ENCODE assay signal across 16 cellular contexts in the genomic region with DNA sequence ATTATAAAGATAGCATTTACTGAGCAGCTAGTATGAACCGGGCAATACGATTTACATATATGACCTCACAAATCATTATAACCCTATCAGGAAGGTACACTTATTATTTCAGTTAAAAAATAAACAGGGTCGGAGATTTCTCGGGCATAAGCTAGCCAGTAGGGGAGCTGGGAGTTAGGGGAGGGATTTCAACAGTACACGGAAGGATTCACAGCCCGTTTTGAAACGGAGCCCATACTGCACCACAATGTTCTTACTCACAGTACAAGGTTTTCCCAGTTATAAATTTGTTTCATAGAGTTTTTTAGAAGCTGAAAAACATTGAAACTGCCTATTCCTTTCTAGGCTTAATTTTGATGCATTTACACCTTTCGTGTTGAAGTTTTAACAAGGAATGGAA.
DNase-seq lines count a peak whose midpoint lies in the region; ATAC-seq and TF ChIP-seq lines count a peak whose summit lies in the region.
"Had no signal": no experiment of that assay in that cellular context is flagged by ENCODE, and none has a peak within 500 bp of the region (broad histone marks: within the 10 kb centered on the region; RNA-seq: fewer than 3 reads in every experiment).

No MANE protein-coding gene starts in this region.

- H3K27ac ChIP-seq in tibial artery: peak overlapping the region in 1 of 2 donors; percentile 59
- H3K27ac ChIP-seq: C4-2B had no signal

- no peaks in the 10 kb centered on the region for H3K9me3 ChIP-seq in tibial artery
- H3K9me3 ChIP-seq: A549 had no signal

- no peaks in the 10 kb centered on the region for H3K36me3 ChIP-seq in tibial artery

- H3K27me3 ChIP-seq in tibial artery: no peaks in the 10 kb centered on the region

- H3K4me3 Mint-ChIP-seq in HFFc6 (peak overlapping the region; percentile 88), brain (no peak overlapping the region)
- H3K4me3 Mint-ChIP-seq in activated CD8-positive, alpha-beta memory T cell treated with anti-CD3 and anti-CD28 coated beads, Interleukin-2, amount 10 ng/mL, durations not matched to agents 7 days and 5 days: no peak overlapping the region

- intact Hi-C loops in tibial artery (cut with DNase I; ENCODE audit: low total_unique reads): no loop called here

- H3K9me3 Mint-ChIP-seq in HFFc6 (peaks cover under 1% of the 10 kb centered on the region), brain (peaks cover 11 to 46% (median 19%) of the 10 kb centered on the region in 5 experiments)
- no peaks in the 10 kb centered on the region for H3K9me3 Mint-ChIP-seq in activated CD8-positive, alpha-beta memory T cell treated with anti-CD3 and anti-CD28 coated beads, Interleukin-2, amount 10 ng/mL, durations not matched to agents 7 days and 5 days (ENCODE audit: low read depth)

- DNase-seq in DMS114 treated with DMSO at 0.1 percent for 48 hours (lab: John Stamatoyannopoulos, UW; ENCODE audit: unreplicated experiment): peak; percentile 47
- peak; percentile 50 for DNase-seq in HFFc6
- DNase-seq in tibial artery: no peak
- DNase-seq in DMS79 (lab: John Stamatoyannopoulos, UW): no peak
- DNase-seq in activated CD8-positive, alpha-beta memory T cell treated with anti-CD3 and anti-CD28 coated beads, Interleukin-2, amount 10 ng/mL, durations not matched to agents 7 days and 5 days: no peak
- DNase-seq: DMS 273 treated with DMSO at 0.1 percent for 48 hours, H7, NCI-H1436, NCI-H226, NCI-H526, SIG-M5 had no signal

- CTCF ChIA-PET in activated CD8-positive, alpha-beta memory T cell treated with anti-CD3 and anti-CD28 coated beads, Interleukin-2, amount 10 ng/mL, durations not matched to agents 7 days and 5 days (lab: Charles Lee): interaction anchor here (0.6 kb wide), 1 partner anchor 173 kb away, joined by 3 read pairs; no protein-coding TSS in a partner anchor

- H3K4me3 ChIP-seq in tibial artery: peak overlapping the region; percentile 39 to 44
- H3K4me3 ChIP-seq: A549, K562 had no signal

- H3K27ac Mint-ChIP-seq in HFFc6 (peak overlapping the region; percentile 89), brain (peak overlapping the region; percentile 22 to 89 (median 69))
- H3K27ac Mint-ChIP-seq in activated CD8-positive, alpha-beta memory T cell treated with anti-CD3 and anti-CD28 coated beads, Interleukin-2, amount 10 ng/mL, durations not matched to agents 7 days and 5 days: no peak overlapping the region

- H3K4me1 Mint-ChIP-seq in HFFc6 (ENCODE audit: low read depth) (peaks cover 43% of the 10 kb centered on the region), brain (peaks cover 86% of the 10 kb centered on the region)
- H3K4me1 Mint-ChIP-seq in activated CD8-positive, alpha-beta memory T cell treated with anti-CD3 and anti-CD28 coated beads, Interleukin-2, amount 10 ng/mL, durations not matched to agents 7 days and 5 days: no peaks in the 10 kb centered on the region

- H3K27me3 Mint-ChIP-seq in HFFc6 (ENCODE audit: insufficient read depth) (peaks cover 2% of the 10 kb centered on the region), brain (peaks cover 8% of the 10 kb centered on the region)
- no peaks in the 10 kb centered on the region for H3K27me3 Mint-ChIP-seq in activated CD8-positive, alpha-beta memory T cell treated with anti-CD3 and anti-CD28 coated beads, Interleukin-2, amount 10 ng/mL, durations not matched to agents 7 days and 5 days

- H3K36me3 Mint-ChIP-seq in HFFc6 (ENCODE audit: low read depth): no peaks in the 10 kb centered on the region; the same call in 1 of the 2 replicates
- H3K36me3 Mint-ChIP-seq in brain: peaks cover 16% of the 10 kb centered on the region
- H3K36me3 Mint-ChIP-seq in activated CD8-positive, alpha-beta memory T cell treated with anti-CD3 and anti-CD28 coated beads, Interleukin-2, amount 10 ng/mL, durations not matched to agents 7 days and 5 days: no peaks in the 10 kb centered on the region

- TF ChIP-seq CTCF in HFFc6 (IDR thresholded peaks at IDR 0.05) (no peak), brain (conservative IDR thresholded peaks at IDR 0.05) (no peak), tibial artery (IDR thresholded peaks at IDR 0.05) (no peak)

- no peak for ATAC-seq in HG02981 (IDR thresholded peaks at IDR 0.05; ENCODE audit: unreplicated experiment)
- no peak for ATAC-seq in activated CD8-positive, alpha-beta memory T cell treated with anti-CD3 and anti-CD28 coated beads, Interleukin-2, amount 10 ng/mL, durations not matched to agents 7 days and 5 days
- ATAC-seq: A549, K562 had no signal

- no peaks in the 10 kb centered on the region for H3K4me1 ChIP-seq in tibial artery

Comparison
In these comparisons a context has a peak if more than half of its experiments do, and no peak if none do; other contexts are left out.
1. DNase-seq: peak in DMS114 treated with DMSO at 0.1 percent for 48 hours (single experiment) and HFFc6 (single experiment); none in tibial artery (0 of 2), DMS79 (single experiment) and activated CD8-positive, alpha-beta memory T cell treated with anti-CD3 and anti-CD28 coated beads, Interleukin-2, amount 10 ng/mL, durations not matched to agents 7 days and 5 days (single experiment).